8 cellular contexts compared by ENCODE assay signal in genomic region chr11:6022954-6023353, GRCh38. TPM values are rescaled to one million over a fixed set of nuclear protein-coding genes. Genes with fewer than 3 reads are reported as not detected.
DNase-seq lines count a peak whose midpoint lies in the region; ATAC-seq, FAIRE-seq and TF ChIP-seq lines count a peak whose summit lies in the region.

No MANE protein-coding gene starts in this region.

- H3K9me3 ChIP-seq in keratinocyte (ENCODE audit: control insufficient read depth, low read depth, low read length): no peaks in the 10 kb centered on the region
- H3K9me3 ChIP-seq in upper lobe of left lung: no peaks in the 10 kb centered on the region

- H3K4me3 ChIP-seq in keratinocyte (ENCODE audit: control insufficient read depth in 2 of 3, extremely low read depth in 1 of 3, insufficient read depth in 2 of 3, low read depth in 1 of 3, low read length in 3 of 3) (no peak overlapping the region), upper lobe of left lung (no peak overlapping the region)

- peak; percentile 13 for DNase-seq in Calu3
- peak; percentile 27 for DNase-seq in NCI-H345 treated with DMSO at 0.1 percent for 48 hours (lab: John Stamatoyannopoulos, UW; ENCODE audit: unreplicated experiment)
- peak; percentile 16 to 69 for DNase-seq in T47D (ENCODE audit: low read depth in 1 of 2, low spot score in 1 of 2)
- no peak for DNase-seq in keratinocyte (ENCODE audit: low read depth, low spot score)
- no peak for DNase-seq in upper lobe of left lung
- no peak for DNase-seq in DMS79 treated with DMSO at 0.1 percent for 48 hours (lab: John Stamatoyannopoulos, UW)
- DNase-seq in activated CD4-positive, alpha-beta T cell treated with anti-CD3 and anti-CD28 coated beads for 48 hours: no peak

- no peak overlapping the region for H3K27ac ChIP-seq in keratinocyte (ENCODE audit: control insufficient read depth, insufficient read depth, low read length)
- no peak overlapping the region for H3K27ac ChIP-seq in upper lobe of left lung

- H3K36me3 ChIP-seq in keratinocyte (ENCODE audit: control insufficient read depth in 2 of 2, extremely low read depth in 1 of 2, insufficient read depth in 2 of 2, low read length in 2 of 2) (no peaks in the 10 kb centered on the region), upper lobe of left lung (no peaks in the 10 kb centered on the region)

- intact Hi-C loops in Calu3 (cut with micrococcal nuclease; ENCODE audit: unreplicated experiment): loop anchor here (1.0 to 5.0 kb wide), 3 partner anchors 274 to 340 kb away; no protein-coding TSS in a partner anchor

- H3K79me2 ChIP-seq in keratinocyte (ENCODE audit: control insufficient read depth, insufficient read depth, low read length): no peaks in the 10 kb centered on the region

- H3K4me1 ChIP-seq in keratinocyte (ENCODE audit: control insufficient read depth, extremely low read depth, insufficient read depth, low read length): no peaks in the 10 kb centered on the region
- H3K4me1 ChIP-seq in upper lobe of left lung: no peaks in the 10 kb centered on the region

- ATAC-seq in GM21717 (IDR thresholded peaks at IDR 0.05; ENCODE audit: unreplicated experiment) (peak; percentile 49), upper lobe of left lung (ENCODE audit: low FRiP score in 2 of 2) (peak in 1 of 2 donors; percentile 70)

- no peaks in the 10 kb centered on the region for H3K36me3 Mint-ChIP-seq in Calu3 (ENCODE audit: insufficient read depth, unreplicated experiment)

- CTCF ChIA-PET in Calu3 (lab: Charles Lee): interaction anchor here (0.7 to 1.3 kb wide), 2 partner anchors 331 to 340 kb away, joined by 4 to 8 read pairs; no protein-coding TSS in a partner anchor

- in situ Hi-C loops in T47D (cut with HindIII; ENCODE audit: low pct_unique_long_range_greater_than_20kb, low sequenced_read_pairs): no loop called here

- H3K9me3 Mint-ChIP-seq in Calu3 (ENCODE audit: low read depth, unreplicated experiment): no peaks in the 10 kb centered on the region

- FAIRE-seq in keratinocyte (lab: Jason Lieb, UNC): no peak

- H3K4me1 Mint-ChIP-seq in Calu3 (ENCODE audit: low read depth, unreplicated experiment): no peaks in the 10 kb centered on the region

- H3K4me2 ChIP-seq in keratinocyte (ENCODE audit: control insufficient read depth, extremely low read depth, insufficient read depth, low read depth, low read length): no peak overlapping the region

- peaks cover 66% of the 10 kb centered on the region for H3K27me3 Mint-ChIP-seq in Calu3 (ENCODE audit: unreplicated experiment)

- BruUV-seq in Calu3 (replicated peaks; lab: Mats Ljungman, UMichigan): no TSS peak

- no peak overlapping the region for H2AFZ ChIP-seq in keratinocyte (ENCODE audit: control insufficient read depth, low read length)

- H3K27ac Mint-ChIP-seq in Calu3 (ENCODE audit: unreplicated experiment): no peak overlapping the region

- no peak overlapping the region for H3K4me3 Mint-ChIP-seq in Calu3 (ENCODE audit: low read depth, unreplicated experiment)

- no peaks in the 10 kb centered on the region for H3K9me1 ChIP-seq in keratinocyte (ENCODE audit: control insufficient read depth, extremely low read depth, insufficient read depth, low read length)

- TF ChIP-seq CTCF in Calu3 (IDR thresholded peaks at IDR 0.05; ENCODE audit: unreplicated experiment) (no peak), keratinocyte (optimal IDR thresholded peaks at IDR 0.05 in 1 of 3, IDR thresholded peaks at IDR 0.05 in 1 of 3, conservative IDR thresholded peaks at IDR 0.05 in 1 of 3; ENCODE audit: extremely low read depth in 1 of 3, insufficient read depth in 2 of 3, low read length in 3 of 3) (peak; percentile 47 to 53 (median 51)), upper lobe of left lung (IDR thresholded peaks at IDR 0.05) (peak; percentile 44 to 65 (median 54))

- dilution Hi-C loops in keratinocyte (cut with MboI; ENCODE audit: extremely low pct_ligation_motif_present, low sequenced_read_pairs): no loop called here

- TF ChIP-seq POLR2A in upper lobe of left lung (IDR thresholded peaks at IDR 0.05): no peak

- H4K20me1 ChIP-seq in keratinocyte (ENCODE audit: control insufficient read depth, extremely low read depth, insufficient read depth, low read length): no peaks in the 10 kb centered on the region

- H3K27me3 ChIP-seq in keratinocyte (ENCODE audit: control insufficient read depth, extremely low read depth, insufficient read depth, low read length) (no peaks in the 10 kb centered on the region), upper lobe of left lung (no peaks in the 10 kb centered on the region)

- 0% methylated on average over 4 of the region's 4 CpGs for WGBS in upper lobe of left lung, 2 donors

- TF ChIP-seq EP300 in upper lobe of left lung (IDR thresholded peaks at IDR 0.05): no peak

- H3K9ac ChIP-seq in keratinocyte (ENCODE audit: control insufficient read depth, extremely low read depth, insufficient read depth, low read length): no peak overlapping the region

RNA-seq across cellular contexts. Expression of gene OR56A1, which starts 7.6 kb away (rescaled TPM):
- not detected in 2 replicates for total RNA-seq in Calu3 (2022)
- not detected in 3 replicates for polyA plus RNA-seq in keratinocyte
- not detected for polyA plus RNA-seq in keratinocyte (2011; ENCODE audit: low read depth)
- not detected in 2 replicates for polyA plus RNA-seq in keratinocyte (2011; cell fraction: cytosol; rRNA removed)
- polyA plus RNA-seq in keratinocyte (2011; cell fraction: nucleus; rRNA removed): 0.03 TPM in 1 of 2 replicates, not detected in the other
- not detected in 2 replicates for polyA plus RNA-seq in keratinocyte (2012; ENCODE audit: low replicate concordance)
- 0.13 TPM in 1 of 3 replicates, not detected in the others for polyA minus RNA-seq in keratinocyte
- polyA minus RNA-seq in keratinocyte (2011; cell fraction: cytosol; rRNA and poly(A)+ RNA removed): not detected
- 0.08 and 0.11 TPM in 2 replicates for polyA minus RNA-seq in keratinocyte (2011; cell fraction: nucleus; rRNA and poly(A)+ RNA removed)
- total RNA-seq in upper lobe of left lung: under 1 TPM in 1 of 6 donors, not detected in 5; 0.15 TPM

RNA-seq across cellular contexts. Expression of gene OR56A4, which starts 16.2 kb away (rescaled TPM):
- total RNA-seq in Calu3 (2022) (0.26 TPM in 1 of 2 replicates, not detected in the other), upper lobe of left lung (not detected)
- polyA plus RNA-seq in keratinocyte: not detected in 3 replicates
- polyA plus RNA-seq in keratinocyte (2011; ENCODE audit: low read depth): not detected
- not detected in 2 replicates for polyA plus RNA-seq in keratinocyte (2011; cell fraction: cytosol; rRNA removed)
- 0.04 TPM in 1 of 2 replicates, not detected in the other for polyA plus RNA-seq in keratinocyte (2011; cell fraction: nucleus; rRNA removed)
- polyA plus RNA-seq in keratinocyte (2012; ENCODE audit: low replicate concordance): not detected in 2 replicates
- polyA minus RNA-seq in keratinocyte: 0.10 TPM in 1 of 3 replicates, not detected in the others
- polyA minus RNA-seq in keratinocyte (2011; cell fraction: cytosol; rRNA and poly(A)+ RNA removed): not detected
- polyA minus RNA-seq in keratinocyte (2011; cell fraction: nucleus; rRNA and poly(A)+ RNA removed): 0.39 TPM in 1 of 2 replicates, not detected in the other

RNA-seq across cellular contexts. Expression of gene OR52L1, which starts 36.2 kb away (rescaled TPM):
- not detected in 2 replicates for total RNA-seq in Calu3 (2022)
- not detected in 3 replicates for polyA plus RNA-seq in keratinocyte
- polyA plus RNA-seq in keratinocyte (2011; ENCODE audit: low read depth): not detected
- polyA plus RNA-seq in keratinocyte (2011; cell fraction: cytosol; rRNA removed): not detected in 2 replicates
- polyA plus RNA-seq in keratinocyte (2011; cell fraction: nucleus; rRNA removed): not detected in 2 replicates
- not detected in 2 replicates for polyA plus RNA-seq in keratinocyte (2012; ENCODE audit: low replicate concordance)
- polyA minus RNA-seq in keratinocyte: not detected in 3 replicates
- polyA minus RNA-seq in keratinocyte (2011; cell fraction: cytosol; rRNA and poly(A)+ RNA removed): not detected
- polyA minus RNA-seq in keratinocyte (2011; cell fraction: nucleus; rRNA and poly(A)+ RNA removed): not detected in 2 replicates
- total RNA-seq in upper lobe of left lung: not detected

RNA-seq across cellular contexts. Expression of gene OR56A5, which starts 54.7 kb away (rescaled TPM):
- total RNA-seq in Calu3 (2022): not detected in 2 replicates
- polyA plus RNA-seq in keratinocyte: not detected in 3 replicates
- polyA plus RNA-seq in keratinocyte (2011; ENCODE audit: low read depth): not detected
- not detected in 2 replicates for polyA plus RNA-seq in keratinocyte (2011; cell fraction: cytosol; rRNA removed)
- polyA plus RNA-seq in keratinocyte (2011; cell fraction: nucleus; rRNA removed): not detected in 2 replicates
- not detected in 2 replicates for polyA plus RNA-seq in keratinocyte (2012; ENCODE audit: low replicate concordance)
- polyA minus RNA-seq in keratinocyte: 0.67 TPM in 1 of 3 replicates, not detected in the others
- polyA minus RNA-seq in keratinocyte (2011; cell fraction: cytosol; rRNA and poly(A)+ RNA removed): not detected
- polyA minus RNA-seq in keratinocyte (2011; cell fraction: nucleus; rRNA and poly(A)+ RNA removed): not detected in 2 replicates
- not detected for total RNA-seq in upper lobe of left lung

Comparison
In these comparisons a context has a peak if more than half of its experiments do, and no peak if none do; other contexts are left out.
1. DNase-seq: peak in Calu3 (single experiment), NCI-H345 treated with DMSO at 0.1 percent for 48 hours (single experiment) and T47D (2 of 2); none in keratinocyte (single experiment), upper lobe of left lung (0 of 2), DMS79 treated with DMSO at 0.1 percent for 48 hours (single experiment) and activated CD4-positive, alpha-beta T cell treated with anti-CD3 and anti-CD28 coated beads for 48 hours (single experiment).